11 cellular contexts compared by ENCODE assay signal in the genomic region with DNA sequence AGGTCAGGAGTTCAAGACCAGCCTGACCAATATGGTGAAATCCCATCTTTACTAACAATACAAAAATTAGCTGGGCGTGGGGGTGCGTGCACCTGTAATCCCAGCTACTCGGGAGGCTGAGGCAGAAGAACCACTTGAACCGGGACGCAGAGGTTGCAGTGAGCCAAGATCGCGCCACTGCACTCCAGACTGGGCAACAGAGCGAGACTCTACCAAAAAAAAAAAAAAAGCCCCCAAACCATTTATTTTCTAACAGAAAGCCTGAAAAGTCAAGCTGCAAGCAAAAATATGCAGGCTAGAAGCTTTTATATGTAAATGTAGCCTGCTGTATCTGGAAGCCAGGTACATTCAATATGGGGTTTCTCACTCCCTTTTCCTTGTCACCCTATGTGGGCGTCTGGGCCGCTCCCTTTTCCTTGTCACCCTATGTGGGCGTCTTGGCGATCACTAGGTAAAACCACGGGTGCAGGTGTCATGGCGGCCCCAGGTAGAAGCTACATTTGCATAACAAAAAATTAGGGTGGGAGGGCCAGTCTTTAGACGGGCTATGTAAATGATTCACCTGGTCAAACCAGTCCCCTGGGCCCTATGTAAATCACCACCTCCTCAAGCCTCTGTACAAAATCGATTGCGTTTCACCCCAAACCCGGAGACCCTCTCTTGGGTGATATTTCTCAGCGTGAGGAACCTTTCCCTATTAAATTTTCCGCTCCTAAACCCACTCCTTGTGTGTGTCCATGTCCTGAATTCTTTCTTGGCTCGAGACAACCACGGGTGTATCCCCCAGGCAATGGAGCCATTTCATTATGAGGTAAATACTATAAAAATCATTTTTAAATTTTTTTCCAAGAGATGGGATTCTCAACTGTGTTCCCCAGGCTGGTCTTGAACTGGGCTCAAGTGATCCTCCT.
DNase-seq lines count a peak whose midpoint lies in the region; ATAC-seq and TF ChIP-seq lines count a peak whose summit lies in the region.
"Had no signal": no experiment of that assay in that cellular context is flagged by ENCODE, and none has a peak within 500 bp of the region (broad histone marks: within the 10 kb centered on the region; RNA-seq: fewer than 3 reads in every experiment).

No MANE protein-coding gene starts in this region.

- ATAC-seq in stimulated activated naive B cell treated with anti-CD40 and anti-IgM and Interleukin-4, amounts not matched to agents 10 μg/mL and 1 μg/mL and 100 μg/mL, for 72 hours (replicated peaks), result no peak
- no peak for ATAC-seq in HG03039 (IDR thresholded peaks at IDR 0.05; ENCODE audit: unreplicated experiment)

- no peak overlapping the region for H3K27ac Mint-ChIP-seq in activated T-cell treated with anti-CD3 and anti-CD28 coated beads, Interleukin-2, amount 50 U/mL, for 24 hours
- peak overlapping the region; percentile 62 for H3K27ac Mint-ChIP-seq in stimulated activated naive B cell treated with anti-CD40 and anti-IgM and Interleukin-4, amounts not matched to agents 10 μg/mL and 1 μg/mL and 100 μg/mL, for 72 hours

- no peaks in the 10 kb centered on the region for H3K9me3 ChIP-seq in iPS DF 6.9 (ENCODE audit: control insufficient read depth, insufficient read depth, low read length)

- no peak for DNase-seq in activated T-cell treated with anti-CD3 and anti-CD28 coated beads, Interleukin-2, amount 50 U/mL, for 24 hours
- no peak for DNase-seq in activated T-cell treated with anti-CD3 and anti-CD28 coated beads, Interleukin-2, amount 50 U/mL, for 48 hours
- peak; percentile 61 for DNase-seq in iPS DF 6.9 (ENCODE audit: low read depth, low spot score)
- no peak for DNase-seq in stimulated activated naive B cell treated with anti-CD40 and anti-IgM and Interleukin-4, amounts not matched to agents 10 μg/mL and 1 μg/mL and 100 μg/mL, for 72 hours
- DNase-seq in NCI-H446 (lab: John Stamatoyannopoulos, UW), result no peak
- DNase-seq in epidermal melanocyte (ENCODE audit: insufficient read length, low spot score), result no peak
- DNase-seq: C1 segment of cervical spinal cord; central memory CD4-positive, alpha-beta T cell; occipital lobe had no signal

- no peak for TF ChIP-seq CTCF in WI38 (IDR thresholded peaks at IDR 0.05; ENCODE audit: low read depth, low read length)

- H3K4me3 ChIP-seq in WI38 (ENCODE audit: low read depth, low read length) (peak overlapping the region; percentile 80), iPS DF 6.9 (ENCODE audit: low read length) (peak overlapping the region; percentile 23; the same call in 1 of the 2 replicates)

- H3K36me3 Mint-ChIP-seq in activated T-cell treated with anti-CD3 and anti-CD28 coated beads, Interleukin-2, amount 50 U/mL, for 24 hours (ENCODE audit: low read depth), result peaks cover 69% of the 10 kb centered on the region
- peaks cover 16 to 21% of the 10 kb centered on the region in 2 donors for H3K36me3 Mint-ChIP-seq in stimulated activated naive B cell treated with anti-CD40 and anti-IgM and Interleukin-4, amounts not matched to agents 10 μg/mL and 1 μg/mL and 100 μg/mL, for 72 hours

- H3K4me1 ChIP-seq in iPS DF 6.9 (ENCODE audit: control insufficient read depth, insufficient read depth, low read length), result no peaks in the 10 kb centered on the region

- H3K36me3 ChIP-seq in iPS DF 6.9 (ENCODE audit: control insufficient read depth, insufficient read depth, low read length), result no peaks in the 10 kb centered on the region; the same call in 1 of the 2 replicates

- peak overlapping the region; percentile 90 for H3K4me3 Mint-ChIP-seq in activated T-cell treated with anti-CD3 and anti-CD28 coated beads, Interleukin-2, amount 50 U/mL, for 24 hours
- H3K4me3 Mint-ChIP-seq in stimulated activated naive B cell treated with anti-CD40 and anti-IgM and Interleukin-4, amounts not matched to agents 10 μg/mL and 1 μg/mL and 100 μg/mL, for 72 hours, result peak overlapping the region; percentile 85 to 96

- H3K4me1 Mint-ChIP-seq in activated T-cell treated with anti-CD3 and anti-CD28 coated beads, Interleukin-2, amount 50 U/mL, for 24 hours (ENCODE audit: low read depth), result peaks cover 52% of the 10 kb centered on the region
- H3K4me1 Mint-ChIP-seq in stimulated activated naive B cell treated with anti-CD40 and anti-IgM and Interleukin-4, amounts not matched to agents 10 μg/mL and 1 μg/mL and 100 μg/mL, for 72 hours, result peaks cover 20 to 53% of the 10 kb centered on the region in 2 donors

- no peaks in the 10 kb centered on the region for H3K27me3 Mint-ChIP-seq in activated T-cell treated with anti-CD3 and anti-CD28 coated beads, Interleukin-2, amount 50 U/mL, for 24 hours
- no peaks in the 10 kb centered on the region for H3K27me3 Mint-ChIP-seq in stimulated activated naive B cell treated with anti-CD40 and anti-IgM and Interleukin-4, amounts not matched to agents 10 μg/mL and 1 μg/mL and 100 μg/mL, for 72 hours

- no peak overlapping the region for H3K27ac ChIP-seq in iPS DF 6.9 (ENCODE audit: low read length)

- no peaks in the 10 kb centered on the region for H3K9me3 Mint-ChIP-seq in activated T-cell treated with anti-CD3 and anti-CD28 coated beads, Interleukin-2, amount 50 U/mL, for 24 hours
- H3K9me3 Mint-ChIP-seq in stimulated activated naive B cell treated with anti-CD40 and anti-IgM and Interleukin-4, amounts not matched to agents 10 μg/mL and 1 μg/mL and 100 μg/mL, for 72 hours, result no peaks in the 10 kb centered on the region

- H3K27me3 ChIP-seq in iPS DF 6.9 (ENCODE audit: control insufficient read depth, insufficient read depth, low read length), result no peaks in the 10 kb centered on the region

- no CpG with 5 or more reads among the region's 22 CpGs for WGBS in iPS DF 6.9 (ENCODE audit: insufficient coverage, insufficient read length)
